In genomic region chr11:82899191-82899820, GRCh38 we compare ENCODE assay signal across 8 cellular contexts. TPM values are rescaled to one million over a fixed set of nuclear protein-coding genes. Genes with fewer than 3 reads are reported as not detected.
A peak's percentile ranks its signal among the peaks of the same experiment; 100 is the strongest.
DNase-seq lines count a peak whose midpoint lies in the region; ATAC-seq, FAIRE-seq and TF ChIP-seq lines count a peak whose summit lies in the region.

No MANE protein-coding gene starts in this region.

- peak overlapping the region; percentile 99 for H3K27ac Mint-ChIP-seq in T-helper 2 cell treated with Interferon-gamma antibody and Interleukin-4, amounts not matched to agents 5 μg/mL and 100 μg/mL, for 36 hours

- 19 to 32% (median 22%) methylated on average over 3 of the region's 3 CpGs for WGBS in small intestine, 3 donors
- 16 to 18% methylated on average over 3 of the region's 3 CpGs for WGBS in testis, 2 donors

- no peak for TF ChIP-seq POLR2A in testis (IDR thresholded peaks at IDR 0.05)

- no peaks in the 10 kb centered on the region for H3K27me3 ChIP-seq in right atrium auricular region
- H3K27me3 ChIP-seq in small intestine (ENCODE audit: control insufficient read depth in 2 of 2, insufficient read depth in 2 of 2, low read length in 2 of 2): no peaks in the 10 kb centered on the region
- H3K27me3 ChIP-seq in testis: no peaks in the 10 kb centered on the region

- peaks cover 49% of the 10 kb centered on the region for H3K4me1 Mint-ChIP-seq in T-helper 2 cell treated with Interferon-gamma antibody and Interleukin-4, amounts not matched to agents 5 μg/mL and 100 μg/mL, for 36 hours (ENCODE audit: low read depth)

- H3K9me3 ChIP-seq in right atrium auricular region: no peaks in the 10 kb centered on the region
- H3K9me3 ChIP-seq in small intestine (ENCODE audit: control insufficient read depth, low read depth): no peaks in the 10 kb centered on the region
- no peaks in the 10 kb centered on the region for H3K9me3 ChIP-seq in testis

- H3K4me3 ChIP-seq in right atrium auricular region (peak overlapping the region; percentile 72 to 79), fibroblast of villous mesenchyme (ENCODE audit: low read depth, low read length) (peak overlapping the region; percentile 75), small intestine (ENCODE audit: low read depth in 1 of 2, low read length in 2 of 2) (no peak overlapping the region), testis (peak overlapping the region in 1 of 2 donors; percentile 90)

- no peaks in the 10 kb centered on the region for H3K9me3 Mint-ChIP-seq in T-helper 2 cell treated with Interferon-gamma antibody and Interleukin-4, amounts not matched to agents 5 μg/mL and 100 μg/mL, for 36 hours

- peak overlapping the region; percentile 92 to 95 for H3K27ac ChIP-seq in right atrium auricular region
- peak overlapping the region in 1 of 2 donors; percentile 6 for H3K27ac ChIP-seq in small intestine (ENCODE audit: low read depth in 1 of 2, low read length in 1 of 2)
- H3K27ac ChIP-seq in testis: peak overlapping the region in 1 of 2 donors; percentile 95

- H3K4me1 ChIP-seq in right atrium auricular region: peaks cover 0 to 30% of the 10 kb centered on the region in 2 donors
- H3K4me1 ChIP-seq in small intestine (ENCODE audit: control insufficient read depth in 2 of 2, insufficient read depth in 1 of 2, low read depth in 1 of 2, low read length in 1 of 2): peaks cover 0 to 17% of the 10 kb centered on the region in 2 donors
- H3K4me1 ChIP-seq in testis: peaks cover 9% of the 10 kb centered on the region

- FAIRE-seq in small intestine (lab: Jason Lieb, UNC): no peak

- no peaks in the 10 kb centered on the region for H3K36me3 Mint-ChIP-seq in T-helper 2 cell treated with Interferon-gamma antibody and Interleukin-4, amounts not matched to agents 5 μg/mL and 100 μg/mL, for 36 hours (ENCODE audit: low read depth)

- no peaks in the 10 kb centered on the region for H3K36me3 ChIP-seq in right atrium auricular region
- no peaks in the 10 kb centered on the region for H3K36me3 ChIP-seq in small intestine (ENCODE audit: control insufficient read depth in 2 of 2, insufficient read depth in 2 of 2, low read length in 2 of 2)
- H3K36me3 ChIP-seq in testis (ENCODE audit: low read depth, missing control alignments): no peaks in the 10 kb centered on the region

- no peak for DNase-seq in right atrium auricular region (ENCODE audit: low spot score)
- DNase-seq in Right ventricle myocardium superior: no peak
- DNase-seq in T-helper 2 cell treated with Interferon-gamma antibody and Interleukin-4, amounts not matched to agents 5 μg/mL and 100 μg/mL, for 36 hours (ENCODE audit: low spot score): no peak
- no peak for DNase-seq in fibroblast of villous mesenchyme (ENCODE audit: low read depth)
- DNase-seq in small intestine: peak; percentile 31
- no peak for DNase-seq in inferior parietal cortex (ENCODE audit: extremely low spot score)
- no peak for DNase-seq in testis
- no peak for DNase-seq in effector CD8-positive, alpha-beta T cell (lab: John Stamatoyannopoulos, UW)

- ATAC-seq in Right ventricle myocardium superior (ENCODE audit: poor library complexity): no peak

- intact Hi-C loops in Right ventricle myocardium superior (cut with DNase I): no loop called here
- intact Hi-C loops in testis (cut with DNase I; ENCODE audit: low total_unique reads): no loop called here

- no peaks in the 10 kb centered on the region for H3K27me3 Mint-ChIP-seq in T-helper 2 cell treated with Interferon-gamma antibody and Interleukin-4, amounts not matched to agents 5 μg/mL and 100 μg/mL, for 36 hours (ENCODE audit: low read depth)

- H3K4me3 Mint-ChIP-seq in T-helper 2 cell treated with Interferon-gamma antibody and Interleukin-4, amounts not matched to agents 5 μg/mL and 100 μg/mL, for 36 hours: peak overlapping the region; percentile 100

- TF ChIP-seq CTCF in right atrium auricular region (IDR thresholded peaks at IDR 0.05) (no peak), fibroblast of villous mesenchyme (IDR thresholded peaks at IDR 0.05; ENCODE audit: insufficient read depth, low read depth, low read length) (no peak), testis (IDR thresholded peaks at IDR 0.05) (no peak)

RNA-seq across cellular contexts. Expression of gene PRCP, which starts 0.9 kb away (rescaled TPM):
- total RNA-seq in right atrium auricular region (10 to 100 TPM; 52.5 to 60.1 TPM), Right ventricle myocardium superior (37.2 TPM), fibroblast of villous mesenchyme (25.4 and 37.1 TPM in 2 replicates), testis (10 to 100 TPM; 41.3 to 46.9 TPM)
- polyA plus RNA-seq in small intestine (10 to 100 TPM in 1 of 3 donors, 1 to 10 TPM in 2; 6.7 to 34.1 (median 7.8) TPM), testis (ENCODE audit: insufficient read depth, low read depth, low replicate concordance) (118 TPM)

RNA-seq across cellular contexts. Expression of gene DDIAS, which starts 2.2 kb away (rescaled TPM):
- 1 to 10 TPM in 1 of 2 donors, under 1 TPM in 1; 0.55 to 2.0 TPM for total RNA-seq in right atrium auricular region
- 0.89 TPM for total RNA-seq in Right ventricle myocardium superior
- 1.9 and 5.6 TPM in 2 replicates for total RNA-seq in fibroblast of villous mesenchyme
- polyA plus RNA-seq in small intestine: 1 to 10 TPM in 1 of 3 donors, under 1 TPM in 1, not detected in 1; 0.45 to 2.1 TPM
- 10 to 100 TPM; 11.8 to 13.4 TPM for total RNA-seq in testis
- polyA plus RNA-seq in testis (ENCODE audit: insufficient read depth, low read depth, low replicate concordance): 14.6 TPM

Comparison
In these comparisons a context has a peak if more than half of its experiments do, and no peak if none do; other contexts are left out.
1. H3K4me3 ChIP-seq: peak in right atrium auricular region (2 of 2) and fibroblast of villous mesenchyme (single experiment); none in small intestine (0 of 2).